8 cellular contexts compared by ENCODE assay signal in the genomic region with DNA sequence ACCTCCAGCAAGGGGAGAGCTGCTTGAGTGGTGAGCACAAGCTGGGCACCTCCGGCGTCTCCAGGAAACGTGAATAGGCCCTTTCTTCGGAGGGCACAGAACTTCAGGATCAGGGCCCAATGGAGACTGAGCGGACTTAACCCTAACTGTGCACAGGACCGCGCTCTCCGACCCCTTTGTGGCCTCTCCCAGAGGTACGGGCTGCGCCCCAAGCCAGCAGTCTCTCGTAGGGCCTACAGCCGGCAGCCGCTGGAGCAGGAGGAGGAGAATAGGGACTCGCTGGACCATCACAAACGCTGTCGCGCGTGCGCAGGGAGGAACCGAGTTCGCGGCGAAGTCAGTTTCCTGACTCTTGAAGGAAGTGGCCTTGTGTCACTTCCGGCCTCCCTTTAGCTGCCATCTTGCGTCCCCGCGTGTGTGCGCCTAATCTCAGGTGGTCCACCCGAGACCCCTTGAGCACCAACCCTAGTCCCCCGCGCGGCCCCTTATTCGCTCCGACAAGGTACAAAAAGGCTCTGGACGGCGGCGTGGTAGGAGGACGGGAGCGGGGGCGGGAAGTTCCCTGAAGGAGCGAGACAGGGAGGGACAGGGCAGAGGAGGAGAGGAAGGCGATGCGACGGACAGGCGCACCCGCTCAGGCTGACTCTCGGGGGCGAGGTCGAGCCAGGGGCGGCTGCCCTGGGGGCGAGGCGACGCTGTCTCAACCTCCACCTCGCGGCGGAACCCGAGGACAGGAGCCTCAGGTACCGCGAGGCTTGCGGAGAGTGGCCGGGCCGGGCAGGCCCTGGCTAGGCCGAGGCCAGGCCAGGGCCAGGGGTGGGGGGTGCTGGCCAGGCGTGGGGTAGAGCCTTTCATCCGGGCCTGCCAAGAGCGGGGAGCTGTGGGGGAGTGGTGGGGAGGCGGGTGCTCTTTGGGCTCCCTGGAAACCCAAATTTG. TPM values are rescaled to one million over a fixed set of nuclear protein-coding genes. Genes with fewer than 3 reads are reported as not detected.
DNase-seq lines count a peak whose midpoint lies in the region; ATAC-seq and TF ChIP-seq lines count a peak whose summit lies in the region.

Gene BTF3 (plus strand): TSS at position 386 of the 936 bp plus-strand sequence. CDS start 226 bp downstream, at position 612.

- H3K4me3 ChIP-seq in AG10803 (ENCODE audit: low read length): peak within 1 kb of the TSS; percentile 86

- peak; percentile 96 for ATAC-seq in GM19043 (IDR thresholded peaks at IDR 0.05; ENCODE audit: low read depth, unreplicated experiment)
- peak; percentile 96 for ATAC-seq in HG03378 (IDR thresholded peaks at IDR 0.05; ENCODE audit: unreplicated experiment)

- DNase-seq in AG10803 (ENCODE audit: low read depth): peak; percentile 97
- DNase-seq in NCI-H460 (ENCODE audit: extremely low read depth, low read depth): peak; percentile 97
- DNase-seq in activated CD4-positive, alpha-beta T cell treated with anti-CD3 and anti-CD28 coated beads for 1 hour: peak; percentile 88
- peak; percentile 94 for DNase-seq in cerebellum (ENCODE audit: low spot score)
- peak; percentile 92 for DNase-seq in kidney glomerular epithelial cell (lab: John Stamatoyannopoulos, UW)
- peak; percentile 75 to 77 for DNase-seq in stimulated activated CD4-positive, alpha-beta T cell treated with anti-CD3 and anti-CD28 coated beads, Interleukin-1b, Interleukin-23, amount 100 ng/mL, for 1 hour (ENCODE audit: low read depth in 2 of 2)

- no peak for TF ChIP-seq CTCF in AG10803 (conservative IDR thresholded peaks at IDR 0.05; ENCODE audit: low read length)

RNA-seq across cellular contexts. Expression of gene BTF3, which starts in this region (rescaled TPM):
- total RNA-seq in NCI-H460 (2014; rRNA removed; shearing (Covaris generic)): 1,343 and 1,385 TPM in 2 replicates
- 343 and 462 TPM in 2 replicates for polyA plus RNA-seq in NCI-H460 (2014; cell fraction: nucleus; rRNA removed)
- 194 TPM for total RNA-seq in cerebellum

Comparison
In these comparisons a context has a peak if more than half of its experiments do, and no peak if none do; other contexts are left out.
1. Peak in every context shown above with its lines: DNase-seq, ATAC-seq and H3K4me3 ChIP-seq.